10 cellular contexts compared by ENCODE assay signal in genomic region chr10:44648691-44649090, GRCh38.
"Had no signal": no experiment of that assay in that cellular context is flagged by ENCODE, and none has a peak within 500 bp of the region (broad histone marks: within the 10 kb centered on the region; RNA-seq: fewer than 3 reads in every experiment).

No MANE protein-coding gene starts in this region.

- H3K4me3 Mint-ChIP-seq: activated CD4-positive, alpha-beta memory T cell treated with anti-CD3 and anti-CD28 coated beads, Interleukin-2, amount 10 ng/mL, durations not matched to agents 7 days and 5 days had no signal

- H3K4me3 ChIP-seq: esophagus squamous epithelium, sigmoid colon had no signal

- H3K27ac Mint-ChIP-seq: activated CD4-positive, alpha-beta memory T cell treated with anti-CD3 and anti-CD28 coated beads, Interleukin-2, amount 10 ng/mL, durations not matched to agents 7 days and 5 days had no signal

- H3K4me1 ChIP-seq: esophagus squamous epithelium had no signal

- DNase-seq: activated CD4-positive, alpha-beta memory T cell treated with anti-CD3 and anti-CD28 coated beads, Interleukin-2, amount 10 ng/mL, durations not matched to agents 7 days and 5 days; activated gamma-delta T cell treated with Interleukin-2 at 50 U/mL for 16 hours; activated T-cell treated with anti-CD3 and anti-CD28 coated beads, Interleukin-2, amount 50 U/mL, for 48 hours; esophagus squamous epithelium; sigmoid colon; stimulated activated CD4-positive, alpha-beta T cell treated with anti-CD3 and anti-CD28 coated beads, Interleukin-2, amount 100 ng/mL, for 24 hours; stimulated activated naive CD4-positive, alpha-beta T cell treated with Interleukin-2 at 50 U/mL for 16 hours; trophoblast cell had no signal

- H3K4me1 Mint-ChIP-seq: activated CD4-positive, alpha-beta memory T cell treated with anti-CD3 and anti-CD28 coated beads, Interleukin-2, amount 10 ng/mL, durations not matched to agents 7 days and 5 days had no signal

- H3K27me3 ChIP-seq: esophagus squamous epithelium, sigmoid colon had no signal

- FAIRE-seq: colon, keratinocyte had no signal

- H3K36me3 ChIP-seq: esophagus squamous epithelium, sigmoid colon had no signal

- H3K9me3 Mint-ChIP-seq: activated CD4-positive, alpha-beta memory T cell treated with anti-CD3 and anti-CD28 coated beads, Interleukin-2, amount 10 ng/mL, durations not matched to agents 7 days and 5 days had no signal

- H3K27me3 Mint-ChIP-seq: activated CD4-positive, alpha-beta memory T cell treated with anti-CD3 and anti-CD28 coated beads, Interleukin-2, amount 10 ng/mL, durations not matched to agents 7 days and 5 days had no signal

- H3K9me3 ChIP-seq: esophagus squamous epithelium, sigmoid colon had no signal

- H3K27ac ChIP-seq: esophagus squamous epithelium, sigmoid colon had no signal
